Comparison of ENCODE assay signal across 7 cellular contexts in genomic region chr3:44338010-44338827, GRCh38.
A peak's percentile ranks its signal among the peaks of the same experiment; 100 is the strongest.
DNase-seq lines count a peak whose midpoint lies in the region; ATAC-seq, FAIRE-seq and TF ChIP-seq lines count a peak whose summit lies in the region.

TCAIM (plus strand) TSS chr3:44338766; CDS start chr3:44354783, 16,017 bp downstream.

- peak within 1 kb of the TSS; percentile 72 for H3K4me3 ChIP-seq in retinal pigment epithelial cell (ENCODE audit: low read length)

- peak; percentile 99 for DNase-seq in GM18507 (ENCODE audit: extremely low spot score, insufficient read length, low read depth)
- peak; percentile 94 for DNase-seq in NCI-H2029 treated with DMSO at 0.1 percent for 48 hours (lab: John Stamatoyannopoulos, UW)
- DNase-seq in T-helper 9 cell, result peak; percentile 97
- DNase-seq in astrocyte of the hippocampus (ENCODE audit: low read depth, low spot score), result peak; percentile 99
- peak; percentile 81 to 92 for DNase-seq in hippocampal formation (lab: John Stamatoyannopoulos, UW)
- DNase-seq in retinal pigment epithelial cell (ENCODE audit: low read depth), result peak; percentile 90

- ATAC-seq in HG02981 (IDR thresholded peaks at IDR 0.05; ENCODE audit: unreplicated experiment), result peak; percentile 92

- FAIRE-seq in GM18507 (lab: Jason Lieb, UNC), result peak; percentile 97

- TF ChIP-seq CTCF in retinal pigment epithelial cell (conservative IDR thresholded peaks at IDR 0.05; ENCODE audit: low read depth, low read length), result no peak

Comparison
In these comparisons a context has a peak if more than half of its experiments do, and no peak if none do; other contexts are left out.
1. Peak in every context shown above with its lines: DNase-seq, ATAC-seq and H3K4me3 ChIP-seq.